Comparison of ENCODE assay signal across 21 cellular contexts in the genomic region with DNA sequence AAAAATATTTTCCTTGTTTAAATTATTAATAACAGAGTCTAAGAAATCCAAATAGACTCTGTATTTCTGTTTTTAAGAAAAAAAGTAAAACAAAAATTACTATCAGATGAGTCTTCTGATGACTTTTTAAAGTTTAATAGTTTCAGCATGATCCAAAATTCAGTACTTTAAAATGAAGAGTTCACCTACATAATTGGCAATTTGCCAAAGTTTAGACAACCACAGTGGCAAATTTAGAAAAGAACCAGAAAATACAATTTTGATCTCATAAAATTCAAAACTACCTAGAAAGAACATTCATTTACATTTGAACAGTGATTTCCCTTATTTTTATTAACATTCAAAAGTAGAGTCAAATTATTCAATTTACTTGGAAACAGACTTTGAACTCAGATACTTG. TPM values are rescaled to one million over a fixed set of nuclear protein-coding genes. Genes with fewer than 3 reads are reported as not detected.
DNase-seq lines count a peak whose midpoint lies in the region; ATAC-seq, FAIRE-seq and TF ChIP-seq lines count a peak whose summit lies in the region.
"Had no signal": no experiment of that assay in that cellular context is flagged by ENCODE, and none has a peak within 500 bp of the region (broad histone marks: within the 10 kb centered on the region; RNA-seq: fewer than 3 reads in every experiment).

No MANE protein-coding gene starts in this region.

- H4K20me1 ChIP-seq in K562 (replicated peaks; ENCODE audit: control insufficient read depth, insufficient read depth, low read length), result no peaks in the 10 kb centered on the region

- H2AFZ ChIP-seq in K562 (ENCODE audit: low read depth, low read length), result no peak overlapping the region

- ATAC-seq in K562 (no peak), pancreas (no peak)
- ATAC-seq: CD8-positive, alpha-beta T cell had no signal

- H3K27me3 ChIP-seq in K562 (ENCODE audit: control insufficient read depth in 2 of 2, insufficient read depth in 2 of 2, low read length in 2 of 2) (no peaks in the 10 kb centered on the region), pancreas (peaks cover 0 to 3% (median 0%) of the 10 kb centered on the region in 4 donors), right atrium auricular region (no peaks in the 10 kb centered on the region)

- H3K4me3 ChIP-seq in K562 (no peak overlapping the region), pancreas (no peak overlapping the region), right atrium auricular region (no peak overlapping the region)

- intact Hi-C loops in K562 (cut with micrococcal nuclease) (no loop called here), pancreas (cut with DNase I) (no loop called here)

- TF ChIP-seq EP300 in K562 (IDR thresholded peaks at IDR 0.05; ENCODE audit: low read length), result no peak

- TF ChIP-seq CTCF in K562 (IDR thresholded peaks at IDR 0.05 in 2 of 3, conservative IDR thresholded peaks at IDR 0.05 in 1 of 3; ENCODE audit: insufficient read depth in 2 of 3, low read depth in 1 of 3, low read length in 3 of 3), result no peak
- no peak for TF ChIP-seq CTCF in pancreas (IDR thresholded peaks at IDR 0.05)
- TF ChIP-seq CTCF in right atrium auricular region (IDR thresholded peaks at IDR 0.05), result no peak

- no TSS peak for BruUV-seq in K562 (replicated peaks; lab: Mats Ljungman, UMichigan)

- H3K4me1 ChIP-seq in K562 (replicated peaks in 1 of 2; ENCODE audit: control insufficient read depth in 2 of 2, insufficient read depth in 2 of 2, low read length in 2 of 2), result no peaks in the 10 kb centered on the region
- no peaks in the 10 kb centered on the region for H3K4me1 ChIP-seq in pancreas
- no peaks in the 10 kb centered on the region for H3K4me1 ChIP-seq in right atrium auricular region

- H3K9me3 ChIP-seq in K562 (replicated peaks; ENCODE audit: control insufficient read depth, insufficient read depth, low read depth, low read length), result peaks cover 2% of the 10 kb centered on the region; the same call in 1 of the 2 replicates
- H3K9me3 ChIP-seq in pancreas, result no peaks in the 10 kb centered on the region
- H3K9me3 ChIP-seq in right atrium auricular region, result no peaks in the 10 kb centered on the region

- CTCF ChIA-PET in K562 (lab: Yijun Ruan, JAX; ENCODE audit: low intra/inter-chr PET ratio), result no interaction called here

- H3K9ac ChIP-seq in K562 (ENCODE audit: insufficient read depth in 1 of 2, low read depth in 2 of 2, low read length in 2 of 2), result no peak overlapping the region

- no peak for TF ChIP-seq RAD21 in K562 (CRISPR knock-in tag; conservative IDR thresholded peaks at IDR 0.05 in 1 of 2, IDR thresholded peaks at IDR 0.05 in 1 of 2)

- no peak overlapping the region for H3K27ac ChIP-seq in K562 (ENCODE audit: extremely low read depth, low read depth, low read length)
- H3K27ac ChIP-seq in pancreas, result no peak overlapping the region
- H3K27ac ChIP-seq in right atrium auricular region, result no peak overlapping the region
- H3K27ac ChIP-seq: 22Rv1 had no signal

- no peaks in the 10 kb centered on the region for H3K9me1 ChIP-seq in K562 (ENCODE audit: control insufficient read depth, insufficient read depth, low read length)

- in situ Hi-C loops in K562 (cut with MboI), result no loop called here

- DNase-seq in NCI-H1105 treated with DMSO at 0.1 percent for 48 hours (lab: John Stamatoyannopoulos, UW) (peak; percentile 15), NCI-H1105 (lab: John Stamatoyannopoulos, UW) (no peak), H54 (ENCODE audit: insufficient read length, low spot score) (no peak), K562 (ENCODE audit: extremely low read depth in 1 of 4, low spot score in 3 of 4) (no peak), pancreas (no peak), right atrium auricular region (ENCODE audit: low spot score) (no peak), T-helper 9 cell (no peak)
- DNase-seq: CD8-positive, alpha-beta T cell; COR-L47; DMS153; DMS79 treated with DMSO at 0.1 percent for 48 hours; EL; HCEC 1CT; HFFc6 had no signal

- FAIRE-seq in H54 (lab: Jason Lieb, UNC) (peak; percentile 43), K562 (lab: Jason Lieb, UNC) (no peak), pancreas (lab: Jason Lieb, UNC) (peak; percentile 88)
- FAIRE-seq: GM19239, H1, HTR-8/SVneo had no signal

- no peaks in the 10 kb centered on the region for H3K79me2 ChIP-seq in K562 (ENCODE audit: control insufficient read depth, insufficient read depth, low read length)

- TF ChIP-seq POLR2A in H54 (IDR thresholded peaks at IDR 0.05; ENCODE audit: low read depth, low read length), result no peak
- no peak for TF ChIP-seq POLR2A in K562 (conservative IDR thresholded peaks at IDR 0.05)

- no peaks in the 10 kb centered on the region for H3K36me3 ChIP-seq in K562 (ENCODE audit: control insufficient read depth, insufficient read depth, low read length)
- no peaks in the 10 kb centered on the region for H3K36me3 ChIP-seq in pancreas
- no peaks in the 10 kb centered on the region for H3K36me3 ChIP-seq in right atrium auricular region

- no peak overlapping the region for H3K4me2 ChIP-seq in K562 (ENCODE audit: insufficient read depth, low read length)

- POLR2A ChIA-PET in K562 (lab: Yijun Ruan, JAX), result no interaction called here

TF ChIP-seq in K562, 482 proteins besides CTCF, POLR2A, EP300 and RAD21:
- TF ChIP-seq GMEB1 (CRISPR knock-in tag; IDR thresholded peaks at IDR 0.05) (no peak), ZNF133 (CRISPR knock-in tag; IDR thresholded peaks at IDR 0.05) (no peak), RBM14 (IDR thresholded peaks at IDR 0.05; ENCODE audit: borderline replicate concordance, insufficient read depth, low read depth, low read length) (no peak), POLR3A (IDR thresholded peaks at IDR 0.05; ENCODE audit: borderline replicate concordance, extremely low read depth, insufficient read depth, insufficient read length) (no peak), EHMT2 (IDR thresholded peaks at IDR 0.05) (no peak), ATF3 (IDR thresholded peaks at IDR 0.05) (no peak), ATF3 (CRISPR knock-in tag; conservative IDR thresholded peaks at IDR 0.05) (no peak), FOSL1 (tag; conservative IDR thresholded peaks at IDR 0.05) (no peak), NFIX (CRISPR knock-in tag; IDR thresholded peaks at IDR 0.05; ENCODE audit: low read depth) (peak; percentile 99), TBL1XR1 (IDR thresholded peaks at IDR 0.05; ENCODE audit: low read length in 2 of 2) (no peak), NFIC (IDR thresholded peaks at IDR 0.05) (peak; percentile 97), ZFP91 (CRISPR knock-in tag; IDR thresholded peaks at IDR 0.05) (no peak)

RNA-seq across cellular contexts. Expression of gene AGMO, which starts 56.1 kb away (rescaled TPM):
- 0.99 and 1.0 TPM in 2 replicates for total RNA-seq in K562 (2011; cell fraction: chromatin; rRNA removed; ENCODE audit: low replicate concordance)
- total RNA-seq in K562 (2011; cell fraction: nucleolus; rRNA removed), result 0.79 TPM in 1 of 2 replicates, not detected in the other
- 0.59 TPM in 1 of 2 replicates, not detected in the other for total RNA-seq in K562 (2011; cell fraction: nucleoplasm; rRNA removed)
- total RNA-seq in K562 (2014; rRNA removed) (1.2 and 1.9 TPM in 2 replicates), K562 (2014; rRNA removed; fragmentation: Illumina TruSeq; extraction: Trizol) (1.3 and 1.4 TPM in 2 replicates), K562 (2015; rRNA removed; fragmentation: Illumina TruSeq; extraction: Trizol) (0.23 and 0.47 TPM in 2 replicates), K562 (2021) (0.36 and 0.60 TPM in 2 replicates), pancreas (under 1 TPM in 3 of 6 donors, not detected in 3; 0.09 to 0.25 (median 0.12) TPM), right atrium auricular region (under 1 TPM in 1 of 2 donors, not detected in 1; 0.48 TPM)
- polyA plus RNA-seq in K562 (2011; rRNA removed) (not detected in 2 replicates), K562 (2014; fragmentation: Illumina TruSeq; extraction: Trizol) (0.74 and 1.3 TPM in 2 replicates), K562 (2014; fragmentation: Nextera tagmentation; extraction: Ambion mirVana) (under 1 TPM; 0.30 to 0.63 TPM), K562 (2014; rRNA removed) (0.55 and 0.85 TPM in 2 replicates), pancreas (under 1 TPM; 0.19 TPM)
- polyA plus RNA-seq in K562 (2011; cell fraction: cytosol; rRNA removed), result 0.01 TPM in 1 of 2 replicates, not detected in the other
- not detected in 2 replicates for polyA plus RNA-seq in K562 (2011; cell fraction: nucleus; rRNA removed)
- polyA plus RNA-seq in K562 (2012), result 0.49 and 2.0 TPM in 2 replicates
- polyA minus RNA-seq in K562 (2011; rRNA and poly(A)+ RNA removed), result not detected in 2 replicates
- polyA minus RNA-seq in K562 (2011; cell fraction: cytosol; rRNA and poly(A)+ RNA removed), result not detected in 2 replicates
- polyA minus RNA-seq in K562 (2011; cell fraction: nucleus; rRNA and poly(A)+ RNA removed), result not detected in 2 replicates
- total RNA-seq: A673; CD8-positive, alpha-beta T cell had no signal
- polyA plus RNA-seq: BJ, CD14-positive monocyte had no signal
